Comparison of ENCODE assay signal across 16 cellular contexts in the genomic region with DNA sequence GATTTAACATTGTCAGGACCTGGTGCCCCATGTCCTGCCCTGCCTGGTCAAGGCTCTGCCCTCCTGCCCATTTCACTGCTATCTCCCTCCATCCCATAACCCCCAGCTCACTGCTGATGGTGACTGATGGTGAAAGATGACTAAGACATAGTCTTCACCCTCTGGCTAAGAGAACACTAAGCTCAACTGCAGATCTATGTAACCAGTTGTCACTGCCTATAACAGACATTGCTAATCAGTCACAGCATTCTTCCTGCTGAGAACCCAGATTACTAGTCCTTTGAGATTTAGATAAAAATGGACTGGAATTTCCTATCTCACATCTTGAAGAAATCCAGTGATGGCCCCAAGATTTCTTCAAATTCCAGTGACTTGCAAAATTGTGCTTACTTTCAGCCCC.
"Had no signal": no experiment of that assay in that cellular context is flagged by ENCODE, and none has a peak within 500 bp of the region (broad histone marks: within the 10 kb centered on the region; RNA-seq: fewer than 3 reads in every experiment).

No MANE protein-coding gene starts in this region.

- H3K4me3 ChIP-seq: lung, prostate gland, upper lobe of left lung had no signal

- ATAC-seq: esophagus mucosa, left colon, natural killer cell, sciatic nerve had no signal

- H3K9me3 Mint-ChIP-seq: activated CD4-positive, alpha-beta T cell treated with anti-CD3 and anti-CD28 coated beads, Interleukin-2, amount 10 ng/mL, durations not matched to agents 7 days and 5 days; natural killer cell had no signal

- H3K9me3 ChIP-seq: prostate gland, upper lobe of left lung had no signal

- H3K27ac Mint-ChIP-seq: activated CD4-positive, alpha-beta T cell treated with anti-CD3 and anti-CD28 coated beads, Interleukin-2, amount 10 ng/mL, durations not matched to agents 7 days and 5 days; activated naive CD8-positive, alpha-beta T cell; natural killer cell had no signal

- H3K36me3 Mint-ChIP-seq: activated naive CD8-positive, alpha-beta T cell; natural killer cell had no signal

- H3K4me1 Mint-ChIP-seq: activated CD4-positive, alpha-beta T cell treated with anti-CD3 and anti-CD28 coated beads, Interleukin-2, amount 10 ng/mL, durations not matched to agents 7 days and 5 days had no signal

- H3K36me3 ChIP-seq: prostate gland, upper lobe of left lung had no signal

- DNase-seq: activated CD4-positive, alpha-beta T cell treated with anti-CD3 and anti-CD28 coated beads, Interleukin-2, amount 10 ng/mL, durations not matched to agents 7 days and 5 days; activated CD4-positive, CD25-positive, alpha-beta regulatory T cell; dermis blood vessel endothelial cell; foreskin fibroblast; head of caudate nucleus; left colon; natural killer cell; nucleus accumbens; stimulated activated CD4-positive, alpha-beta T cell treated with anti-CD3 and anti-CD28 coated beads, Interleukin-2, amount 100 ng/mL, for 24 hours; stimulated activated naive CD4-positive, alpha-beta T cell; upper lobe of left lung had no signal

- H3K4me3 Mint-ChIP-seq: activated CD4-positive, alpha-beta T cell treated with anti-CD3 and anti-CD28 coated beads, Interleukin-2, amount 10 ng/mL, durations not matched to agents 7 days and 5 days; activated naive CD8-positive, alpha-beta T cell; natural killer cell had no signal

- H3K4me1 ChIP-seq: prostate gland, upper lobe of left lung had no signal

- H3K27me3 ChIP-seq: upper lobe of left lung had no signal

- H3K27ac ChIP-seq: prostate gland, upper lobe of left lung had no signal
